ENCODE assay signal across 2 cellular contexts in genomic region chr17:50024808-50025207, GRCh38.
TF ChIP-seq lines count a peak whose summit lies in the region.

No MANE protein-coding gene starts in this region.

TF ChIP-seq in A549, 52 proteins besides CTCF, POLR2A, EP300 and RAD21:
- TF ChIP-seq EHMT2 (IDR thresholded peaks at IDR 0.05; ENCODE audit: low read depth) (no peak), BCL3 (IDR thresholded peaks at IDR 0.05) (no peak), MYC (IDR thresholded peaks at IDR 0.05; ENCODE audit: borderline replicate concordance, low read length) (no peak), ESRRA (IDR thresholded peaks at IDR 0.05; ENCODE audit: borderline replicate concordance, low read length) (no peak), MAFK (IDR thresholded peaks at IDR 0.05; ENCODE audit: partially characterized antibody) (no peak), TFCP2L1 (CRISPR knock-in tag; IDR thresholded peaks at IDR 0.05) (no peak), HOXB13 (CRISPR knock-in tag; IDR thresholded peaks at IDR 0.05; ENCODE audit: low read depth) (no peak), SMC3 (IDR thresholded peaks at IDR 0.05) (no peak), FOSL2 (IDR thresholded peaks at IDR 0.05) (no peak), FOSL2 (CRISPR knock-in tag; IDR thresholded peaks at IDR 0.05) (no peak), HOXB5 (CRISPR knock-in tag; IDR thresholded peaks at IDR 0.05) (no peak), RNF2 (IDR thresholded peaks at IDR 0.05; ENCODE audit: borderline replicate concordance, low read depth) (no peak), ZC3H11A (IDR thresholded peaks at IDR 0.05) (no peak), REST (IDR thresholded peaks at IDR 0.05) (no peak), HMGXB4 (CRISPR knock-in tag; IDR thresholded peaks at IDR 0.05; ENCODE audit: borderline replicate concordance) (no peak), MAZ (IDR thresholded peaks at IDR 0.05; ENCODE audit: borderline replicate concordance, low read depth, low read length) (no peak), JUN (IDR thresholded peaks at IDR 0.05) (no peak)
TF ChIP-seq in A549: peak in this region for 0.

TF ChIP-seq in HCT116, 20 proteins besides CTCF, POLR2A, EP300 and RAD21:
- TF ChIP-seq JUND (IDR thresholded peaks at IDR 0.05) = no peak
- TF ChIP-seq CBX3 (IDR thresholded peaks at IDR 0.05; ENCODE audit: low read depth) = peak; percentile 21; the same call in 1 of the 2 replicates
